ENCODE assay signal across 9 cellular contexts in genomic region chr18:31143025-31143424, GRCh38. TPM values are rescaled to one million over a fixed set of nuclear protein-coding genes. Genes with fewer than 3 reads are reported as not detected.
"Had no signal": no experiment of that assay in that cellular context is flagged by ENCODE, and none has a peak within 500 bp of the region (broad histone marks: within the 10 kb centered on the region; RNA-seq: fewer than 3 reads in every experiment).

No MANE protein-coding gene starts in this region.

- H3K4me1 Mint-ChIP-seq: GM23338, H9 had no signal

- FAIRE-seq: H1, H54, HTR-8/SVneo had no signal

- ATAC-seq: GM23338 had no signal

- DNase-seq: H9, HCEC 1CT, IMR-90, KBM-7 had no signal

- H3K4me3 ChIP-seq: GM23338 had no signal

- H3K9me3 Mint-ChIP-seq: GM23338, H9 had no signal

- H3K4me3 Mint-ChIP-seq: GM23338, H9 had no signal

- H3K27ac Mint-ChIP-seq: GM23338, H9 had no signal

- H2AFZ ChIP-seq: GM23338 had no signal

- H3K4me2 ChIP-seq: GM23338 had no signal

RNA-seq across cellular contexts. Expression of gene DSC1, which starts 19.6 kb away (rescaled TPM):
- total RNA-seq: GM23338, H1, H9, HT-29, IMR-90 had no signal
- polyA plus RNA-seq: GM23338, IMR-90 had no signal

RNA-seq across cellular contexts. Expression of gene DSC2, which starts 40.8 kb away (rescaled TPM):
- total RNA-seq: IMR-90 had no signal
- polyA plus RNA-seq: IMR-90 had no signal
